Comparison of ENCODE assay signal across 8 cellular contexts in genomic region chr1:101388904-101389546, GRCh38.
A peak's percentile ranks its signal among the peaks of the same experiment; 100 is the strongest.
DNase-seq lines count a peak whose midpoint lies in the region; ATAC-seq and TF ChIP-seq lines count a peak whose summit lies in the region.

No MANE protein-coding gene starts in this region.

- H3K4me1 Mint-ChIP-seq in MCF 10A (ENCODE audit: insufficient read depth, unreplicated experiment) (no peaks in the 10 kb centered on the region), nephron progenitor cell (peaks cover 6% of the 10 kb centered on the region)
- H3K4me1 Mint-ChIP-seq in activated CD4-positive, alpha-beta T cell treated with anti-CD3 and anti-CD28 coated beads, Interleukin-2, amount 10 ng/mL, durations not matched to agents 7 days and 5 days: peaks cover 16% of the 10 kb centered on the region

- intact Hi-C loops in MCF 10A (cut with micrococcal nuclease) (no loop called here), breast epithelium (cut with DNase I; ENCODE audit: low total_unique reads) (no loop called here), uterus (cut with DNase I; ENCODE audit: low total_unique reads) (no loop called here)

- H3K27ac ChIP-seq in breast epithelium: no peak overlapping the region
- H3K27ac ChIP-seq in uterus: no peak overlapping the region

- H3K9me3 Mint-ChIP-seq in MCF 10A (ENCODE audit: unreplicated experiment) (no peaks in the 10 kb centered on the region), nephron progenitor cell (peaks cover 17% of the 10 kb centered on the region)
- peaks cover 12% of the 10 kb centered on the region for H3K9me3 Mint-ChIP-seq in activated CD4-positive, alpha-beta T cell treated with anti-CD3 and anti-CD28 coated beads, Interleukin-2, amount 10 ng/mL, durations not matched to agents 7 days and 5 days

- no peaks in the 10 kb centered on the region for H3K36me3 Mint-ChIP-seq in MCF 10A (ENCODE audit: insufficient read depth, unreplicated experiment)
- no peaks in the 10 kb centered on the region for H3K36me3 Mint-ChIP-seq in activated CD4-positive, alpha-beta T cell treated with anti-CD3 and anti-CD28 coated beads, Interleukin-2, amount 10 ng/mL, durations not matched to agents 7 days and 5 days (ENCODE audit: low read depth)
- peaks cover 14% of the 10 kb centered on the region for H3K36me3 Mint-ChIP-seq in nephron progenitor cell (ENCODE audit: low read depth)

- H3K4me3 ChIP-seq in breast epithelium (no peak overlapping the region), uterus (no peak overlapping the region)

- CTCF ChIA-PET in MCF 10A (lab: Yijun Ruan, JAX): interaction anchor here (0.8 kb wide), 1 partner anchor 79 kb away, joined by 3 read pairs; no protein-coding TSS in a partner anchor
- CTCF ChIA-PET in activated CD4-positive, alpha-beta T cell treated with anti-CD3 and anti-CD28 coated beads, Interleukin-2, amount 10 ng/mL, durations not matched to agents 7 days and 5 days (lab: Charles Lee): interaction anchor here (1.2 kb wide), 1 partner anchor 51 kb away, joined by 4 read pairs; no protein-coding TSS in a partner anchor

- H3K9me3 ChIP-seq in breast epithelium (no peaks in the 10 kb centered on the region), uterus (no peaks in the 10 kb centered on the region)

- no TSS peak for BruUV-seq in MCF 10A (replicated peaks; lab: Mats Ljungman, UMichigan)

- TF ChIP-seq CTCF in MCF 10A (IDR thresholded peaks at IDR 0.05; ENCODE audit: unreplicated experiment) (no peak), breast epithelium (IDR thresholded peaks at IDR 0.05) (no peak), uterus (IDR thresholded peaks at IDR 0.05) (no peak), nephron progenitor cell (IDR thresholded peaks at IDR 0.05) (no peak)

- H3K27me3 Mint-ChIP-seq in MCF 10A (ENCODE audit: insufficient read depth, unreplicated experiment) (peaks cover 42% of the 10 kb centered on the region), nephron progenitor cell (ENCODE audit: low read depth, poor library complexity) (no peaks in the 10 kb centered on the region)
- no peaks in the 10 kb centered on the region for H3K27me3 Mint-ChIP-seq in activated CD4-positive, alpha-beta T cell treated with anti-CD3 and anti-CD28 coated beads, Interleukin-2, amount 10 ng/mL, durations not matched to agents 7 days and 5 days

- ATAC-seq in HG03060 (IDR thresholded peaks at IDR 0.05; ENCODE audit: low read depth, unreplicated experiment): peak; percentile 92

- no peaks in the 10 kb centered on the region for H3K36me3 ChIP-seq in breast epithelium
- H3K36me3 ChIP-seq in uterus: no peaks in the 10 kb centered on the region

- TF ChIP-seq POLR2A in breast epithelium (IDR thresholded peaks at IDR 0.05) (no peak), uterus (IDR thresholded peaks at IDR 0.05) (no peak)

- no peaks in the 10 kb centered on the region for H3K4me1 ChIP-seq in breast epithelium
- no peaks in the 10 kb centered on the region for H3K4me1 ChIP-seq in uterus

- H3K4me3 Mint-ChIP-seq in MCF 10A (ENCODE audit: unreplicated experiment) (no peak overlapping the region), nephron progenitor cell (no peak overlapping the region)
- no peak overlapping the region for H3K4me3 Mint-ChIP-seq in activated CD4-positive, alpha-beta T cell treated with anti-CD3 and anti-CD28 coated beads, Interleukin-2, amount 10 ng/mL, durations not matched to agents 7 days and 5 days

- H3K27me3 ChIP-seq in breast epithelium (no peaks in the 10 kb centered on the region), uterus (no peaks in the 10 kb centered on the region)

- POLR2A ChIA-PET in MCF 10A (lab: Yijun Ruan, JAX): no interaction called here
- POLR2A ChIA-PET in activated CD4-positive, alpha-beta T cell treated with anti-CD3 and anti-CD28 coated beads, Interleukin-2, amount 10 ng/mL, durations not matched to agents 7 days and 5 days (lab: Charles Lee): interaction anchor here (0.8 kb wide), 1 partner anchor 9 kb away, joined by 4 read pairs; no protein-coding TSS in a partner anchor

- peak; percentile 7 for DNase-seq in MCF 10A (ENCODE audit: unreplicated experiment)
- no peak for DNase-seq in breast epithelium (ENCODE audit: low spot score in 2 of 2)
- DNase-seq in activated CD4-positive, alpha-beta T cell treated with anti-CD3 and anti-CD28 coated beads, Interleukin-2, amount 10 ng/mL, durations not matched to agents 7 days and 5 days: peak; percentile 36
- no peak for DNase-seq in uterus
- no peak for DNase-seq in stimulated activated naive CD4-positive, alpha-beta T cell (lab: John Stamatoyannopoulos, UW)
- no peak for DNase-seq in stimulated activated CD4-positive, alpha-beta T cell treated with anti-CD3 and anti-CD28 coated beads, Interleukin-15, amount 100 ng/mL, for 24 hours
- DNase-seq in nephron progenitor cell: no peak

- H3K27ac Mint-ChIP-seq in MCF 10A (ENCODE audit: low read depth, unreplicated experiment): no peak overlapping the region
- H3K27ac Mint-ChIP-seq in activated CD4-positive, alpha-beta T cell treated with anti-CD3 and anti-CD28 coated beads, Interleukin-2, amount 10 ng/mL, durations not matched to agents 7 days and 5 days: no peak overlapping the region
- no peak overlapping the region for H3K27ac Mint-ChIP-seq in nephron progenitor cell

Comparison
In these comparisons a context has a peak if more than half of its experiments do, and no peak if none do; other contexts are left out.
1. DNase-seq: peak in MCF 10A (single experiment) and activated CD4-positive, alpha-beta T cell treated with anti-CD3 and anti-CD28 coated beads, Interleukin-2, amount 10 ng/mL, durations not matched to agents 7 days and 5 days (single experiment); none in breast epithelium (0 of 2), uterus (0 of 2), stimulated activated naive CD4-positive, alpha-beta T cell (0 of 6), stimulated activated CD4-positive, alpha-beta T cell treated with anti-CD3 and anti-CD28 coated beads, Interleukin-15, amount 100 ng/mL, for 24 hours (single experiment) and nephron progenitor cell (single experiment).